In the genomic region with DNA sequence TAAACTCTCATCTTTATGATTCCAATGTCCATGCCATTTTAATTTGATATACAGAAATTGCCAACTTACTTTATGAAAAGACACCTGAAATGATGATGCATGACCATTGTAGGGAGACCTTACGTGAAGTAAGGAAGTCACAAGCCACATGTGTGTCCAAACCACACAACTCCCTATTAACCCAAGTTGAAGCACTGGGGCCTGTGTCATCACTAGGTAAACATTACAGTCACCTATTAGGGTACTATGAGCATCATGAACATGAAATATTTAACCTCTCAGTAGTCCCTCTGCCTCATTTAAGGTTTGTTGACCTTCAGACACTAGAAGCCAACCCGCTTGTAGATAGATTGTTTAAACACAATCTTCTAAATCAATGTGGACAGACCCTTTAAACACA, we compare ENCODE assay signal across 22 cellular contexts.
"Had no signal": no experiment of that assay in that cellular context is flagged by ENCODE, and none has a peak within 500 bp of the region (broad histone marks: within the 10 kb centered on the region; RNA-seq: fewer than 3 reads in every experiment).

No MANE protein-coding gene starts in this region.

- H3K27me3 ChIP-seq: heart left ventricle, ovary, right lobe of liver, tibial nerve had no signal

- H3K36me3 ChIP-seq: heart left ventricle, ovary, right lobe of liver, tibial nerve had no signal

- H3K4me3 ChIP-seq: heart left ventricle, ovary, right lobe of liver, tibial nerve had no signal

- DNase-seq: activated CD4-positive, alpha-beta memory T cell treated with anti-CD3 and anti-CD28 coated beads, Interleukin-2, amount 10 ng/mL, durations not matched to agents 7 days and 5 days; activated CD4-positive, alpha-beta T cell treated with anti-CD3 and anti-CD28 coated beads for 1 hour; activated CD4-positive, alpha-beta T cell treated with anti-CD3 and anti-CD28 coated beads, Interleukin-2, amount 10 ng/mL, durations not matched to agents 7 days and 5 days; activated CD8-positive, alpha-beta memory T cell treated with anti-CD3 and anti-CD28 coated beads, Interleukin-2, amount 10 ng/mL, durations not matched to agents 7 days and 5 days; activated naive CD8-positive, alpha-beta T cell treated with anti-CD3 and anti-CD28 coated beads, Interleukin-2, amount 50 U/mL, for 24 hours; activated T-cell treated with anti-CD3 and anti-CD28 coated beads, Interleukin-2, amount 50 U/mL, for 48 hours; amygdala; central memory CD4-positive, alpha-beta T cell; foreskin fibroblast; heart left ventricle; hypothalamus; immature natural killer cell; kidney; naive B cell; nephron progenitor cell; ovary; right lobe of liver; stimulated activated CD4-positive, alpha-beta T cell treated with anti-CD3 and anti-CD28 coated beads, Interleukin-2, amount 100 ng/mL, for 48 hours; stimulated activated naive CD4-positive, alpha-beta T cell treated with Interleukin-2 at 50 U/mL for 16 hours had no signal

- H3K9me3 ChIP-seq: heart left ventricle, ovary, right lobe of liver, tibial nerve had no signal

- ATAC-seq: activated CD8-positive, alpha-beta memory T cell treated with anti-CD3 and anti-CD28 coated beads, Interleukin-2, amount 10 ng/mL, durations not matched to agents 7 days and 5 days; activated naive CD8-positive, alpha-beta T cell treated with anti-CD3 and anti-CD28 coated beads, Interleukin-2, amount 50 U/mL, for 24 hours; esophagus mucosa; heart left ventricle; right lobe of liver; WTC11 had no signal

- H3K27ac ChIP-seq: heart left ventricle, ovary, right lobe of liver, tibial nerve had no signal

- H3K4me1 ChIP-seq: heart left ventricle, right lobe of liver had no signal
